In genomic region chrX:71910526-71911022, GRCh38 we compare ENCODE assay signal across 1 cellular context.
TF ChIP-seq lines count a peak whose summit lies in the region.

TSS of gene NHSL2 (plus strand) at chrX:71910845.

TF ChIP-seq in HepG2, 621 proteins besides CTCF, POLR2A, EP300 and RAD21 (continued from another document):
- TF ChIP-seq DPF2 (CRISPR knock-in tag; IDR thresholded peaks at IDR 0.05; ENCODE audit: borderline replicate concordance, low read depth), result no peak
- TF ChIP-seq CBX1 (IDR thresholded peaks at IDR 0.05; ENCODE audit: low read depth), result no peak
- no peak for TF ChIP-seq HNF4G (IDR thresholded peaks at IDR 0.05; ENCODE audit: borderline replicate concordance, low read depth, low read length)
- TF ChIP-seq HNF4G (CRISPR knock-in tag; IDR thresholded peaks at IDR 0.05; ENCODE audit: borderline replicate concordance, low read depth), result no peak
- TF ChIP-seq AHR (CRISPR knock-in tag; IDR thresholded peaks at IDR 0.05), result no peak
- TF ChIP-seq ARID2 (CRISPR knock-in tag; IDR thresholded peaks at IDR 0.05; ENCODE audit: borderline replicate concordance), result no peak
- no peak for TF ChIP-seq KDM5A (IDR thresholded peaks at IDR 0.05; ENCODE audit: borderline replicate concordance, low read length)
- no peak for TF ChIP-seq ZNF691 (CRISPR knock-in tag; IDR thresholded peaks at IDR 0.05; ENCODE audit: borderline replicate concordance, low read depth)
TF ChIP-seq in HepG2: peak in this region for 0.
